Comparison of ENCODE assay signal across 1 cellular context in the genomic region with DNA sequence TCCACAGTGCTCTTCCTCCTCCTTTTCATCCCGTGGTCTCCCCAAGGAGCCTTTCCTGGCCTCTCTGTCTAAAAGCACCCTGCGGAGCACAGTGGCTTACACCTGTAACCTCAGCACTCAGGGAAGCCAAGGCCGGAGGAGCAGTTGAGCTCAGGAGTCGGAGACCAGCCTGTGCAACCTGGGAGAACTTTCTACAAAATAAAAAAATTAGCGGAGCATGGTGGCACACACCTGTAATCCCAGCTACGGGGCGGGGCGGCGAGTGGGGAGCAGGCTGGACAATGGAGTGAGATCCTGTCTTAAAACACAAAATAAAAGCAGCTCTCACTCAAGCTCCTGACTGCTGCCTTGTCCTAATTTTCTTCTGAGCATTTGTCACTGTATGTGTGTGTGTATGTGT.
TF ChIP-seq lines count a peak whose summit lies in the region.

No MANE protein-coding gene starts in this region.

TF ChIP-seq in liver, 16 proteins besides CTCF, POLR2A, EP300 and RAD21 (continued from another document):
- TF ChIP-seq, protein P1, sequence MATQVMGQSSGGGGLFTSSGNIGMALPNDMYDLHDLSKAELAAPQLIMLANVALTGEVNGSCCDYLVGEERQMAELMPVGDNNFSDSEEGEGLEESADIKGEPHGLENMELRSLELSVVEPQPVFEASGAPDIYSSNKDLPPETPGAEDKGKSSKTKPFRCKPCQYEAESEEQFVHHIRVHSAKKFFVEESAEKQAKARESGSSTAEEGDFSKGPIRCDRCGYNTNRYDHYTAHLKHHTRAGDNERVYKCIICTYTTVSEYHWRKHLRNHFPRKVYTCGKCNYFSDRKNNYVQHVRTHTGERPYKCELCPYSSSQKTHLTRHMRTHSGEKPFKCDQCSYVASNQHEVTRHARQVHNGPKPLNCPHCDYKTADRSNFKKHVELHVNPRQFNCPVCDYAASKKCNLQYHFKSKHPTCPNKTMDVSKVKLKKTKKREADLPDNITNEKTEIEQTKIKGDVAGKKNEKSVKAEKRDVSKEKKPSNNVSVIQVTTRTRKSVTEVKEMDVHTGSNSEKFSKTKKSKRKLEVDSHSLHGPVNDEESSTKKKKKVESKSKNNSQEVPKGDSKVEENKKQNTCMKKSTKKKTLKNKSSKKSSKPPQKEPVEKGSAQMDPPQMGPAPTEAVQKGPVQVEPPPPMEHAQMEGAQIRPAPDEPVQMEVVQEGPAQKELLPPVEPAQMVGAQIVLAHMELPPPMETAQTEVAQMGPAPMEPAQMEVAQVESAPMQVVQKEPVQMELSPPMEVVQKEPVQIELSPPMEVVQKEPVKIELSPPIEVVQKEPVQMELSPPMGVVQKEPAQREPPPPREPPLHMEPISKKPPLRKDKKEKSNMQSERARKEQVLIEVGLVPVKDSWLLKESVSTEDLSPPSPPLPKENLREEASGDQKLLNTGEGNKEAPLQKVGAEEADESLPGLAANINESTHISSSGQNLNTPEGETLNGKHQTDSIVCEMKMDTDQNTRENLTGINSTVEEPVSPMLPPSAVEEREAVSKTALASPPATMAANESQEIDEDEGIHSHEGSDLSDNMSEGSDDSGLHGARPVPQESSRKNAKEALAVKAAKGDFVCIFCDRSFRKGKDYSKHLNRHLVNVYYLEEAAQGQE (IDR thresholded peaks at IDR 0.05) = no peak
- TF ChIP-seq FOXA1 (IDR thresholded peaks at IDR 0.05) (no peak), HNF4G (IDR thresholded peaks at IDR 0.05) (no peak), HNF4A (conservative IDR thresholded peaks at IDR 0.05) (no peak)
